In genomic region chr2:39513641-39514094, GRCh38 we compare ENCODE assay signal across 9 cellular contexts.
DNase-seq lines count a peak whose midpoint lies in the region; ATAC-seq and TF ChIP-seq lines count a peak whose summit lies in the region.
"Had no signal": no experiment of that assay in that cellular context is flagged by ENCODE, and none has a peak within 500 bp of the region (broad histone marks: within the 10 kb centered on the region; RNA-seq: fewer than 3 reads in every experiment).

No MANE protein-coding gene starts in this region.

- H3K79me2 ChIP-seq in fibroblast of lung (ENCODE audit: control insufficient read depth, insufficient read depth, low read length) = no peaks in the 10 kb centered on the region

- H3K4me1 Mint-ChIP-seq in activated CD4-positive, alpha-beta memory T cell treated with anti-CD3 and anti-CD28 coated beads for 36 hours (ENCODE audit: low read depth) = peaks cover 31% of the 10 kb centered on the region

- CTCF ChIA-PET in AG04449 (lab: Yijun Ruan, JAX) = interaction anchor here (0.8 to 5.1 kb wide), 13 partner anchors 11 to 247 kb away, joined by 3 to 48 read pairs (median 4); no protein-coding TSS in a partner anchor
- CTCF ChIA-PET in activated CD4-positive, alpha-beta memory T cell treated with anti-CD3 and anti-CD28 coated beads for 36 hours (lab: Charles Lee) = interaction anchor here (0.6 to 1.1 kb wide), 4 partner anchors 22 to 136 kb away, joined by 3 to 4 read pairs (median 4); no protein-coding TSS in a partner anchor

- H3K36me3 Mint-ChIP-seq in activated CD4-positive, alpha-beta memory T cell treated with anti-CD3 and anti-CD28 coated beads for 36 hours = no peaks in the 10 kb centered on the region
- H3K36me3 Mint-ChIP-seq: T-cell had no signal

- H3K27ac Mint-ChIP-seq in activated CD4-positive, alpha-beta memory T cell treated with anti-CD3 and anti-CD28 coated beads for 36 hours = peak overlapping the region; percentile 70
- H3K27ac Mint-ChIP-seq: T-cell had no signal

- POLR2A ChIA-PET in AG04449 (lab: Yijun Ruan, JAX) = no interaction called here
- POLR2A ChIA-PET in activated CD4-positive, alpha-beta memory T cell treated with anti-CD3 and anti-CD28 coated beads for 36 hours (lab: Charles Lee) = no interaction called here

- H3K4me1 ChIP-seq in fibroblast of lung (ENCODE audit: control insufficient read depth, extremely low read depth, insufficient read depth, low read length) = peaks cover 42% of the 10 kb centered on the region
- H3K4me1 ChIP-seq in upper lobe of right lung = peaks cover 79% of the 10 kb centered on the region

- no peaks in the 10 kb centered on the region for H3K27me3 ChIP-seq in fibroblast of lung (ENCODE audit: control insufficient read depth, insufficient read depth, low read length)
- no peaks in the 10 kb centered on the region for H3K27me3 ChIP-seq in upper lobe of right lung

- H2AFZ ChIP-seq in fibroblast of lung (ENCODE audit: low read length) = no peak overlapping the region

- H3K9me3 ChIP-seq in fibroblast of lung (ENCODE audit: control insufficient read depth, insufficient read depth, low read depth, low read length) (no peaks in the 10 kb centered on the region), upper lobe of right lung (no peaks in the 10 kb centered on the region)

- peak overlapping the region; percentile 71 for H3K27ac ChIP-seq in fibroblast of lung (ENCODE audit: insufficient read depth, low read length)
- peak overlapping the region; percentile 70 for H3K27ac ChIP-seq in upper lobe of right lung

- H3K4me2 ChIP-seq in fibroblast of lung (ENCODE audit: extremely low read depth, insufficient read depth, low read length) = peak overlapping the region; percentile 19

- ATAC-seq in HG02623 (IDR thresholded peaks at IDR 0.05; ENCODE audit: unreplicated experiment) = peak; percentile 88
- ATAC-seq in omental fat pad (ENCODE audit: low FRiP score) = peak; percentile 80
- ATAC-seq in upper lobe of right lung = peak; percentile 93
- ATAC-seq: T-cell had no signal

- H3K4me3 ChIP-seq in AG04449 (ENCODE audit: low read depth, low read length) (no peak overlapping the region), fibroblast of lung (replicated peaks in 1 of 4; ENCODE audit: control extremely low read depth in 1 of 4, insufficient read depth in 1 of 4, low read depth in 3 of 4, low read length in 4 of 4) (no peak overlapping the region), upper lobe of right lung (no peak overlapping the region)

- H3K9ac ChIP-seq in fibroblast of lung (ENCODE audit: insufficient read depth, low read length) = no peak overlapping the region

- peak; percentile 85 for DNase-seq in AG04449 (ENCODE audit: low read depth, low spot score)
- peak; percentile 25 for DNase-seq in NCI-H1105 treated with DMSO at 0.1 percent for 48 hours (lab: John Stamatoyannopoulos, UW)
- peak; percentile 85 for DNase-seq in activated CD4-positive, alpha-beta memory T cell treated with anti-CD3 and anti-CD28 coated beads for 36 hours
- DNase-seq in fibroblast of lung (ENCODE audit: low read depth in 2 of 2) = peak; percentile 94 to 98
- DNase-seq in omental fat pad (ENCODE audit: low spot score) = peak; percentile 54
- DNase-seq in upper lobe of right lung = no peak

- H3K9me3 Mint-ChIP-seq in activated CD4-positive, alpha-beta memory T cell treated with anti-CD3 and anti-CD28 coated beads for 36 hours = no peaks in the 10 kb centered on the region
- H3K9me3 Mint-ChIP-seq: T-cell had no signal

- no peaks in the 10 kb centered on the region for H3K36me3 ChIP-seq in fibroblast of lung (ENCODE audit: control insufficient read depth, insufficient read depth, low read length)
- H3K36me3 ChIP-seq in upper lobe of right lung = no peaks in the 10 kb centered on the region

- peak overlapping the region; percentile 0 for H3K4me3 Mint-ChIP-seq in activated CD4-positive, alpha-beta memory T cell treated with anti-CD3 and anti-CD28 coated beads for 36 hours
- H3K4me3 Mint-ChIP-seq: T-cell had no signal

- H4K20me1 ChIP-seq in fibroblast of lung (ENCODE audit: control insufficient read depth, extremely low read depth, insufficient read depth, low read length) = no peaks in the 10 kb centered on the region

- H3K27me3 Mint-ChIP-seq in activated CD4-positive, alpha-beta memory T cell treated with anti-CD3 and anti-CD28 coated beads for 36 hours = peaks cover 7% of the 10 kb centered on the region
- H3K27me3 Mint-ChIP-seq: T-cell had no signal

- intact Hi-C loops in activated CD4-positive, alpha-beta memory T cell treated with anti-CD3 and anti-CD28 coated beads for 36 hours (cut with micrococcal nuclease) = loop anchor here (1.0 to 5.0 kb wide), 9 partner anchors 24 to 605 kb away; no protein-coding TSS in a partner anchor
- intact Hi-C loops in upper lobe of right lung (cut with DNase I) = no loop called here

- TF ChIP-seq CTCF in AG04449 (IDR thresholded peaks at IDR 0.05; ENCODE audit: insufficient read depth, low read length, missing control alignments) (peak; percentile 73), GM12873 (IDR thresholded peaks at IDR 0.05; ENCODE audit: insufficient read depth, low read depth, low read length, missing control alignments) (peak; percentile 70), fibroblast of lung (conservative IDR thresholded peaks at IDR 0.05 in 1 of 2, IDR thresholded peaks at IDR 0.05 in 1 of 2; ENCODE audit: low read depth in 1 of 2, low read length in 2 of 2) (peak; percentile 76 to 77), omental fat pad (IDR thresholded peaks at IDR 0.05) (no peak), upper lobe of right lung (IDR thresholded peaks at IDR 0.05) (peak; percentile 62)

Comparison
In these comparisons a context has a peak if more than half of its experiments do, and no peak if none do; other contexts are left out.
1. CTCF ChIP-seq: peak in AG04449 (single experiment), GM12873 (single experiment), fibroblast of lung (2 of 2) and upper lobe of right lung (single experiment); none in omental fat pad (0 of 3).
2. Peak in every context shown above with its lines, with median percentiles within 50 percentile points of each other: ATAC-seq.